Comparison of ENCODE assay signal across 12 cellular contexts in the genomic region with DNA sequence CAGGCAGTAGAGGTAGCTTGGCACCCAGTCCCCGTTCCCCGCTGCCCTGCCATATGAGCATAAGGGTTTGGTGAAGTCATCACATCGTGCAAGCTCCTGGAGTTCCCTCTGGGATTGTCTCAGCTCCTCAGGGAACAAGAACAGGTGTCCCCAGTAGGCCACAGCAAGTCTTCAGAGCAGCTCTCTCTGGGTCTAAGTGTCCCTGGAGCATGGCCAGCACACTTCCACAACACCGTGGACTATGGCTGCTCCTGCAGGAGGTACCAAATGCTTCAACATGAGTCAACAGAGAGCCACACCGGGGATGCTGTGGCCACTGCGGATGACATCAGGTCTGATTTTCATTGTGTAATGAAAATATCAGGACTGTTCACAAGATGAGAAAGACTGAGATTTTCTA. TPM values are rescaled to one million over a fixed set of nuclear protein-coding genes. Genes with fewer than 3 reads are reported as not detected.
DNase-seq lines count a peak whose midpoint lies in the region; ATAC-seq, FAIRE-seq and TF ChIP-seq lines count a peak whose summit lies in the region.
"Had no signal": no experiment of that assay in that cellular context is flagged by ENCODE, and none has a peak within 500 bp of the region (broad histone marks: within the 10 kb centered on the region; RNA-seq: fewer than 3 reads in every experiment).

No MANE protein-coding gene starts in this region.

- no peaks in the 10 kb centered on the region for H3K9me3 Mint-ChIP-seq in activated T-cell treated with anti-CD3 and anti-CD28 coated beads, Interleukin-2, amount 50 U/mL, for 72 hours
- H3K9me3 Mint-ChIP-seq: H9 had no signal

- FAIRE-seq in RCC 7860 (lab: Jason Lieb, UNC): peak; percentile 75
- FAIRE-seq: endothelial cell of umbilical vein had no signal

- H3K4me1 Mint-ChIP-seq in activated T-cell treated with anti-CD3 and anti-CD28 coated beads, Interleukin-2, amount 50 U/mL, for 72 hours (ENCODE audit: low read depth): peaks cover 16% of the 10 kb centered on the region
- H3K4me1 Mint-ChIP-seq: H9 had no signal

- peaks cover 0 to 1% of the 10 kb centered on the region in 2 donors for H3K36me3 Mint-ChIP-seq in activated T-cell treated with anti-CD3 and anti-CD28 coated beads, Interleukin-2, amount 50 U/mL, for 72 hours (ENCODE audit: insufficient read depth in 2 of 2)

- H3K36me3 ChIP-seq in fibroblast of lung (ENCODE audit: control insufficient read depth, insufficient read depth, low read length) (no peaks in the 10 kb centered on the region), left ventricle myocardium inferior (peaks cover 45% of the 10 kb centered on the region)

- no peak overlapping the region for H3K27ac Mint-ChIP-seq in activated T-cell treated with anti-CD3 and anti-CD28 coated beads, Interleukin-2, amount 50 U/mL, for 72 hours
- H3K27ac Mint-ChIP-seq: H9 had no signal

- H3K9me3 ChIP-seq in fibroblast of lung (ENCODE audit: control insufficient read depth, insufficient read depth, low read depth, low read length) (no peaks in the 10 kb centered on the region), left ventricle myocardium inferior (replicated peaks) (no peaks in the 10 kb centered on the region)
- H3K9me3 ChIP-seq: BLaER1 had no signal

- no peaks in the 10 kb centered on the region for H3K27me3 ChIP-seq in fibroblast of lung (ENCODE audit: control insufficient read depth, insufficient read depth, low read length)
- H3K27me3 ChIP-seq in left ventricle myocardium inferior (ENCODE audit: low read depth): no peaks in the 10 kb centered on the region
- H3K27me3 ChIP-seq: BLaER1 had no signal

- no peak for DNase-seq in activated T-cell treated with anti-CD3 and anti-CD28 coated beads, Interleukin-2, amount 50 U/mL, for 72 hours
- DNase-seq in activated T-cell treated with anti-CD3 and anti-CD28 coated beads, Interleukin-2, amount 50 U/mL, for 48 hours: no peak
- peak; percentile 70 for DNase-seq in RCC 7860 (ENCODE audit: low spot score)
- DNase-seq in fibroblast of lung (ENCODE audit: low read depth in 2 of 2): peak in 1 of 2 donors; percentile 68
- peak; percentile 57 for DNase-seq in superior temporal gyrus (ENCODE audit: extremely low spot score)
- DNase-seq in left ventricle myocardium inferior: no peak
- DNase-seq: H9 had no signal

- no peaks in the 10 kb centered on the region for H3K79me2 ChIP-seq in fibroblast of lung (ENCODE audit: control insufficient read depth, insufficient read depth, low read length)

- H2AFZ ChIP-seq in fibroblast of lung (ENCODE audit: low read length): no peak overlapping the region

- H3K4me3 ChIP-seq in fibroblast of lung (replicated peaks in 1 of 4; ENCODE audit: control extremely low read depth in 1 of 4, insufficient read depth in 1 of 4, low read depth in 3 of 4, low read length in 4 of 4) (no peak overlapping the region), left ventricle myocardium inferior (no peak overlapping the region)
- H3K4me3 ChIP-seq: BLaER1 had no signal

- H4K20me1 ChIP-seq in fibroblast of lung (ENCODE audit: control insufficient read depth, extremely low read depth, insufficient read depth, low read length): no peaks in the 10 kb centered on the region
- H4K20me1 ChIP-seq: BLaER1 had no signal

- H3K4me1 ChIP-seq in fibroblast of lung (ENCODE audit: control insufficient read depth, extremely low read depth, insufficient read depth, low read length) (peaks cover 8% of the 10 kb centered on the region), left ventricle myocardium inferior (no peaks in the 10 kb centered on the region)
- H3K4me1 ChIP-seq: BLaER1 had no signal

- ATAC-seq in activated T-cell treated with anti-CD3 and anti-CD28 coated beads, Interleukin-2, amount 50 U/mL, for 72 hours (replicated peaks in 1 of 2): peak; percentile 27 to 56
- ATAC-seq in HG02798 (IDR thresholded peaks at IDR 0.05; ENCODE audit: poor library complexity, unreplicated experiment) (no peak), HG03039 (IDR thresholded peaks at IDR 0.05; ENCODE audit: unreplicated experiment) (no peak)

- H3K4me3 Mint-ChIP-seq in activated T-cell treated with anti-CD3 and anti-CD28 coated beads, Interleukin-2, amount 50 U/mL, for 72 hours: no peak overlapping the region
- H3K4me3 Mint-ChIP-seq: H9 had no signal

- TF ChIP-seq CTCF in fibroblast of lung (conservative IDR thresholded peaks at IDR 0.05 in 1 of 2, IDR thresholded peaks at IDR 0.05 in 1 of 2; ENCODE audit: low read depth in 1 of 2, low read length in 2 of 2) (no peak), left ventricle myocardium inferior (IDR thresholded peaks at IDR 0.05; ENCODE audit: borderline replicate concordance) (no peak)

- H3K4me2 ChIP-seq in fibroblast of lung (ENCODE audit: extremely low read depth, insufficient read depth, low read length): no peak overlapping the region
- H3K4me2 ChIP-seq: BLaER1, KMS-11 had no signal

- no peak overlapping the region for H3K9ac ChIP-seq in fibroblast of lung (ENCODE audit: insufficient read depth, low read length)
- H3K9ac ChIP-seq: BLaER1, KMS-11 had no signal

- intact Hi-C loops in left ventricle myocardium inferior (cut with micrococcal nuclease): no loop called here

- H3K27ac ChIP-seq in fibroblast of lung (ENCODE audit: insufficient read depth, low read length) (peak overlapping the region; percentile 25), left ventricle myocardium inferior (replicated peaks) (no peak overlapping the region)
- H3K27ac ChIP-seq: BLaER1, KMS-11 had no signal

- no peaks in the 10 kb centered on the region for H3K27me3 Mint-ChIP-seq in activated T-cell treated with anti-CD3 and anti-CD28 coated beads, Interleukin-2, amount 50 U/mL, for 72 hours (ENCODE audit: low read depth)

RNA-seq across cellular contexts. Expression of a gene that starts 23.1 kb away (rescaled TPM):
- total RNA-seq in activated T-cell treated with anti-CD3 and anti-CD28 coated beads, Interleukin-2, amount 50 U/mL, for 72 hours: 1 to 10 TPM; 4.1 to 7.3 TPM
- total RNA-seq in fibroblast of lung (10.0 and 13.5 TPM in 2 replicates), left ventricle myocardium inferior (7.2 TPM)
- polyA plus RNA-seq in fibroblast of lung: 7.3 and 10.4 TPM in 2 replicates
- 3.8 and 6.5 TPM in 2 replicates for polyA plus RNA-seq in fibroblast of lung (2012)
- polyA minus RNA-seq in fibroblast of lung (ENCODE audit: low replicate concordance): 14.9 and 19.7 TPM in 2 replicates

RNA-seq across cellular contexts. Expression of a gene that starts 45.3 kb away (rescaled TPM):
- total RNA-seq in activated T-cell treated with anti-CD3 and anti-CD28 coated beads, Interleukin-2, amount 50 U/mL, for 72 hours: 10 to 100 TPM; 16.6 to 17.2 TPM
- total RNA-seq in fibroblast of lung: 10.6 and 11.0 TPM in 2 replicates
- polyA plus RNA-seq in fibroblast of lung: 16.9 and 17.1 TPM in 2 replicates
- 9.5 and 10.1 TPM in 2 replicates for polyA plus RNA-seq in fibroblast of lung (2012)
- 0.43 and 10.3 TPM in 2 replicates for polyA minus RNA-seq in fibroblast of lung (ENCODE audit: low replicate concordance)
- total RNA-seq in left ventricle myocardium inferior: 22.7 TPM

RNA-seq across cellular contexts. Expression of a gene that starts 45.6 kb away (rescaled TPM):
- 10 to 100 TPM in 1 of 2 donors, 1 to 10 TPM in 1; 7.9 to 11.4 TPM for total RNA-seq in activated T-cell treated with anti-CD3 and anti-CD28 coated beads, Interleukin-2, amount 50 U/mL, for 72 hours
- total RNA-seq in fibroblast of lung (8.9 and 9.5 TPM in 2 replicates), left ventricle myocardium inferior (13.0 TPM)
- 8.6 and 10.3 TPM in 2 replicates for polyA plus RNA-seq in fibroblast of lung
- polyA plus RNA-seq in fibroblast of lung (2012): 5.0 and 6.3 TPM in 2 replicates
- polyA minus RNA-seq in fibroblast of lung (ENCODE audit: low replicate concordance): 1.1 TPM in 2 replicates

RNA-seq across cellular contexts. Expression of a gene that starts 50.0 kb away (rescaled TPM):
- not detected for total RNA-seq in activated T-cell treated with anti-CD3 and anti-CD28 coated beads, Interleukin-2, amount 50 U/mL, for 72 hours
- total RNA-seq in fibroblast of lung (not detected in 2 replicates), left ventricle myocardium inferior (4.5 TPM)
- polyA plus RNA-seq in fibroblast of lung: not detected in 2 replicates
- polyA plus RNA-seq in fibroblast of lung (2012): not detected in 2 replicates
- polyA minus RNA-seq in fibroblast of lung (ENCODE audit: low replicate concordance): not detected in 2 replicates
- total RNA-seq: H9 had no signal

Comparison
In these comparisons a context has a peak if more than half of its experiments do, and no peak if none do; other contexts are left out.
1. ATAC-seq: peak in activated T-cell treated with anti-CD3 and anti-CD28 coated beads, Interleukin-2, amount 50 U/mL, for 72 hours (2 of 2); none in HG02798 (single experiment) and HG03039 (single experiment).
2. DNase-seq: peak in RCC 7860 (single experiment) and superior temporal gyrus (single experiment); none in activated T-cell treated with anti-CD3 and anti-CD28 coated beads, Interleukin-2, amount 50 U/mL, for 72 hours (0 of 2), activated T-cell treated with anti-CD3 and anti-CD28 coated beads, Interleukin-2, amount 50 U/mL, for 48 hours (0 of 2) and left ventricle myocardium inferior (single experiment).